In genomic region chr19:2109278-2109864, GRCh38 we compare ENCODE assay signal across 21 cellular contexts. TPM values are rescaled to one million over a fixed set of nuclear protein-coding genes. Genes with fewer than 3 reads are reported as not detected.
"Had no signal": no experiment of that assay in that cellular context is flagged by ENCODE, and none has a peak within 500 bp of the region (broad histone marks: within the 10 kb centered on the region; RNA-seq: fewer than 3 reads in every experiment).

No MANE protein-coding gene starts in this region.

- H3K9me3 ChIP-seq: ascending aorta, esophagus muscularis mucosa, neutrophil, pancreas had no signal

- ATAC-seq: activated CD8-positive, alpha-beta memory T cell treated with anti-CD3 and anti-CD28 coated beads, Interleukin-2, amount 10 ng/mL, durations not matched to agents 7 days and 5 days; gastroesophageal sphincter; naive thymus-derived CD8-positive, alpha-beta T cell; pancreas had no signal

- DNase-seq: activated CD4-positive, alpha-beta memory T cell treated with anti-CD3 and anti-CD28 coated beads, Interleukin-2, amount 10 ng/mL, durations not matched to agents 7 days and 5 days; activated CD4-positive, alpha-beta T cell treated with anti-CD3 and anti-CD28 coated beads for 48 hours; activated CD4-positive, CD25-positive, alpha-beta regulatory T cell; activated CD8-positive, alpha-beta memory T cell treated with anti-CD3 and anti-CD28 coated beads, Interleukin-2, amount 10 ng/mL, durations not matched to agents 7 days and 5 days; activated naive CD4-positive, alpha-beta T cell treated with anti-CD3 and anti-CD28 coated beads, Interleukin-2, amount 10 ng/mL, durations not matched to agents 7 days and 5 days; effector CD4-positive, alpha-beta T cell; immature natural killer cell; lower lobe of right lung; naive thymus-derived CD8-positive, alpha-beta T cell; spleen; stimulated activated CD4-positive, alpha-beta T cell treated with anti-CD3 and anti-CD28 coated beads, Interleukin-4, amount 100 ng/mL, for 4 hours; stimulated activated naive CD4-positive, alpha-beta T cell; T-helper 1 cell; T-helper 9 cell had no signal

- H3K27ac Mint-ChIP-seq: activated CD4-positive, alpha-beta memory T cell treated with anti-CD3 and anti-CD28 coated beads, Interleukin-2, amount 10 ng/mL, durations not matched to agents 7 days and 5 days; activated CD8-positive, alpha-beta memory T cell treated with anti-CD3 and anti-CD28 coated beads, Interleukin-2, amount 10 ng/mL, durations not matched to agents 7 days and 5 days; activated naive CD4-positive, alpha-beta T cell treated with anti-CD3 and anti-CD28 coated beads, Interleukin-2, amount 10 ng/mL, durations not matched to agents 7 days and 5 days; activated T-helper 2 cell treated with anti-CD3 and anti-CD28 coated beads, Interferon-gamma antibody, Interleukin-2, Interleukin-4, amounts not matched to agents 10 μg/mL and 5 μg/mL and 100 μg/mL, durations not matched to agents 14 hours and 24 hours and 36 hours; immature natural killer cell had no signal

- H3K4me1 Mint-ChIP-seq: activated CD4-positive, alpha-beta memory T cell treated with anti-CD3 and anti-CD28 coated beads, Interleukin-2, amount 10 ng/mL, durations not matched to agents 7 days and 5 days; activated naive CD4-positive, alpha-beta T cell treated with anti-CD3 and anti-CD28 coated beads, Interleukin-2, amount 10 ng/mL, durations not matched to agents 7 days and 5 days had no signal

- H3K27ac ChIP-seq: ascending aorta, esophagus muscularis mucosa, gastroesophageal sphincter, lower lobe of right lung, neutrophil, pancreas had no signal

- H3K27me3 Mint-ChIP-seq: activated CD4-positive, alpha-beta memory T cell treated with anti-CD3 and anti-CD28 coated beads, Interleukin-2, amount 10 ng/mL, durations not matched to agents 7 days and 5 days; activated CD8-positive, alpha-beta memory T cell treated with anti-CD3 and anti-CD28 coated beads, Interleukin-2, amount 10 ng/mL, durations not matched to agents 7 days and 5 days; activated naive CD4-positive, alpha-beta T cell treated with anti-CD3 and anti-CD28 coated beads, Interleukin-2, amount 10 ng/mL, durations not matched to agents 7 days and 5 days; naive thymus-derived CD8-positive, alpha-beta T cell had no signal

- H3K4me3 Mint-ChIP-seq: activated CD4-positive, alpha-beta memory T cell treated with anti-CD3 and anti-CD28 coated beads, Interleukin-2, amount 10 ng/mL, durations not matched to agents 7 days and 5 days; activated CD8-positive, alpha-beta memory T cell treated with anti-CD3 and anti-CD28 coated beads, Interleukin-2, amount 10 ng/mL, durations not matched to agents 7 days and 5 days; activated naive CD4-positive, alpha-beta T cell treated with anti-CD3 and anti-CD28 coated beads, Interleukin-2, amount 10 ng/mL, durations not matched to agents 7 days and 5 days; immature natural killer cell; naive thymus-derived CD8-positive, alpha-beta T cell had no signal

- H3K4me1 ChIP-seq: ascending aorta, esophagus muscularis mucosa, gastroesophageal sphincter, lower lobe of right lung, pancreas had no signal

- H3K27me3 ChIP-seq: ascending aorta, esophagus muscularis mucosa, gastroesophageal sphincter, neutrophil, pancreas, spleen had no signal

- H3K4me3 ChIP-seq: ascending aorta, esophagus muscularis mucosa, gastroesophageal sphincter, lower lobe of right lung, pancreas, spleen had no signal

- FAIRE-seq: endothelial cell of umbilical vein, pancreas had no signal

- H3K9me3 Mint-ChIP-seq: activated CD4-positive, alpha-beta memory T cell treated with anti-CD3 and anti-CD28 coated beads, Interleukin-2, amount 10 ng/mL, durations not matched to agents 7 days and 5 days; immature natural killer cell had no signal

RNA-seq across cellular contexts. Expression of gene IZUMO4, which starts 12.7 kb away (rescaled TPM):
- total RNA-seq: ascending aorta had no signal
